17 cellular contexts compared by ENCODE assay signal in the genomic region with DNA sequence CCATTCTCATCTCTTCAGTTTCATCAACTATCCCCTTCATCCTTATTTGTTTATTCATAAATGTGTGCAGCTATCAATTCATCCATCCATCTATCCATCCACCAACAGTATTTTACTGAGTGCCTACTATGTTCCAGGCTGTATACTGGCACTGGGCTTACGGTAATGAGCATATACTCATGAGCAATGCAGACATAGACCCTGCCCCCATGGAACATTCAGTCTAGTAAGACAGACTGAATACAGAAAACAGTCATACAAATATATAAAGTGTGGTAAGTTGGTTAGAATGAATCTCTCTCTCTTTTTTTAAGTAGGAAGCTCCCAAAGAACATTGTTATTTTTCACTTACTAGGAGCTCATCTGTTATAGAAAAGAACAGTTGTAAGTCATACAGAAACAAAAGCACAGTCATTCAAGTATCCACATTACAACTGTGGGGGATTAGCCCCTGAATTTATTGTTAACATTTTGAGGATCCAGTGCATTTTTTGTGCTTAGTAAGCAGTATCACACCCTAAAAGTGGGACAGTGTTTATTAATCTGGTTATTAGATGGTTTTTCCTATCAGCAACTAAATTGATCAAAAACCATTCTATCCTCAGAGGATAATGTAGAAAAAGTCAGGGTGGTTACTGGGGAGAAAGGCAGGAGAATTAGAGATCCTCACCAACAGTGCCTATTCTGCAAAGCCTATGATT. TPM values are rescaled to one million over a fixed set of nuclear protein-coding genes. Genes with fewer than 3 reads are reported as not detected.
DNase-seq lines count a peak whose midpoint lies in the region; ATAC-seq, FAIRE-seq and TF ChIP-seq lines count a peak whose summit lies in the region.
"Had no signal": no experiment of that assay in that cellular context is flagged by ENCODE, and none has a peak within 500 bp of the region (broad histone marks: within the 10 kb centered on the region; RNA-seq: fewer than 3 reads in every experiment).

No MANE protein-coding gene starts in this region.

- no peak for TF ChIP-seq POLR2A in GM12891 (IDR thresholded peaks at IDR 0.05; ENCODE audit: low read depth, low read length)

- no peak overlapping the region for H3K4me3 ChIP-seq in foreskin fibroblast (ENCODE audit: low read depth in 1 of 2, low read length in 2 of 2)

- H3K36me3 Mint-ChIP-seq in activated T-cell treated with anti-CD3 and anti-CD28 coated beads, Interleukin-2, amount 50 U/mL, for 4 hours (ENCODE audit: insufficient read depth): peaks cover 2% of the 10 kb centered on the region
- H3K36me3 Mint-ChIP-seq in T-helper 17 cell (ENCODE audit: low read depth) (peaks cover 2% of the 10 kb centered on the region), naive B cell (no peaks in the 10 kb centered on the region), type B pancreatic cell (peaks cover 11% of the 10 kb centered on the region)
- no peaks in the 10 kb centered on the region for H3K36me3 Mint-ChIP-seq in activated naive CD8-positive, alpha-beta T cell treated with anti-CD3 and anti-CD28 coated beads, Interleukin-2, amount 50 U/mL, for 24 hours (ENCODE audit: low read depth)

- no peak overlapping the region for H3K4me3 Mint-ChIP-seq in activated T-cell treated with anti-CD3 and anti-CD28 coated beads, Interleukin-2, amount 50 U/mL, for 4 hours
- H3K4me3 Mint-ChIP-seq in T-helper 17 cell (no peak overlapping the region), naive B cell (peak overlapping the region in 5 of 8 donors; percentile 7 to 84 (median 69)), type B pancreatic cell (no peak overlapping the region)
- no peak overlapping the region for H3K4me3 Mint-ChIP-seq in activated naive CD8-positive, alpha-beta T cell treated with anti-CD3 and anti-CD28 coated beads, Interleukin-2, amount 50 U/mL, for 24 hours

- H3K4me1 Mint-ChIP-seq in activated T-cell treated with anti-CD3 and anti-CD28 coated beads, Interleukin-2, amount 50 U/mL, for 4 hours (ENCODE audit: low read depth): peaks cover 26% of the 10 kb centered on the region
- H3K4me1 Mint-ChIP-seq in T-helper 17 cell (peaks cover 10% of the 10 kb centered on the region), naive B cell (peaks cover 40 to 64% (median 55%) of the 10 kb centered on the region in 3 donors), type B pancreatic cell (ENCODE audit: unreplicated experiment) (peaks cover 30% of the 10 kb centered on the region)
- peaks cover 19% of the 10 kb centered on the region for H3K4me1 Mint-ChIP-seq in activated naive CD8-positive, alpha-beta T cell treated with anti-CD3 and anti-CD28 coated beads, Interleukin-2, amount 50 U/mL, for 24 hours

- H3K9me3 Mint-ChIP-seq in activated T-cell treated with anti-CD3 and anti-CD28 coated beads, Interleukin-2, amount 50 U/mL, for 4 hours: no peaks in the 10 kb centered on the region
- no peaks in the 10 kb centered on the region for H3K9me3 Mint-ChIP-seq in naive B cell
- no peaks in the 10 kb centered on the region for H3K9me3 Mint-ChIP-seq in activated naive CD8-positive, alpha-beta T cell treated with anti-CD3 and anti-CD28 coated beads, Interleukin-2, amount 50 U/mL, for 24 hours
- no peaks in the 10 kb centered on the region for H3K9me3 Mint-ChIP-seq in type B pancreatic cell

- FAIRE-seq in GM12891 (lab: Jason Lieb, UNC): peak; percentile 40
- FAIRE-seq: GM19239, H1 had no signal

- peak; percentile 72 to 80 for ATAC-seq in activated T-cell treated with anti-CD3 and anti-CD28 coated beads, Interleukin-2, amount 50 U/mL, for 4 hours
- no peak for ATAC-seq in T-helper 17 cell
- ATAC-seq in naive B cell (ENCODE audit: low read depth in 2 of 2): no peak
- ATAC-seq in activated naive CD8-positive, alpha-beta T cell treated with anti-CD3 and anti-CD28 coated beads, Interleukin-2, amount 50 U/mL, for 24 hours: no peak

- TF ChIP-seq CTCF in foreskin fibroblast (IDR thresholded peaks at IDR 0.05; ENCODE audit: low read depth, low read length) (no peak), type B pancreatic cell (conservative IDR thresholded peaks at IDR 0.05) (no peak)

- no peak for DNase-seq in activated T-cell treated with anti-CD3 and anti-CD28 coated beads, Interleukin-2, amount 50 U/mL, for 4 hours
- DNase-seq in activated T-cell treated with anti-CD3 and anti-CD28 coated beads for 4 hours (no peak), GM12891 (ENCODE audit: insufficient read length, low spot score) (no peak), T-helper 17 cell (no peak), naive B cell (no peak), foreskin fibroblast (no peak), type B pancreatic cell (ENCODE audit: extremely low spot score, unreplicated experiment) (no peak)
- DNase-seq in activated naive CD8-positive, alpha-beta T cell treated with anti-CD3 and anti-CD28 coated beads, Interleukin-2, amount 50 U/mL, for 24 hours: no peak
- DNase-seq: GF-D8, Kasumi-1, MM.1S, NCI-H1092 treated with DMSO at 0.1 percent for 48 hours, NCI-H1694, NCI-H524, SIG-M5 had no signal

- no peaks in the 10 kb centered on the region for H3K9me3 ChIP-seq in T-helper 17 cell (ENCODE audit: control insufficient read depth, low read length, poor library complexity, severe bottlenecking)

- no peaks in the 10 kb centered on the region for H3K27me3 Mint-ChIP-seq in activated T-cell treated with anti-CD3 and anti-CD28 coated beads, Interleukin-2, amount 50 U/mL, for 4 hours (ENCODE audit: low read depth)
- H3K27me3 Mint-ChIP-seq in T-helper 17 cell (no peaks in the 10 kb centered on the region), naive B cell (no peaks in the 10 kb centered on the region), type B pancreatic cell (no peaks in the 10 kb centered on the region)
- no peaks in the 10 kb centered on the region for H3K27me3 Mint-ChIP-seq in activated naive CD8-positive, alpha-beta T cell treated with anti-CD3 and anti-CD28 coated beads, Interleukin-2, amount 50 U/mL, for 24 hours

- peak overlapping the region; percentile 17 for H3K27ac Mint-ChIP-seq in T-helper 17 cell
- H3K27ac Mint-ChIP-seq in naive B cell: peak overlapping the region; percentile 45 to 99 (median 90)
- no peak overlapping the region for H3K27ac Mint-ChIP-seq in activated naive CD8-positive, alpha-beta T cell treated with anti-CD3 and anti-CD28 coated beads, Interleukin-2, amount 50 U/mL, for 24 hours
- H3K27ac Mint-ChIP-seq in type B pancreatic cell: no peak overlapping the region

TF ChIP-seq in GM12891, 5 proteins besides CTCF, POLR2A, EP300 and RAD21:
- TF ChIP-seq PAX5 (IDR thresholded peaks at IDR 0.05; ENCODE audit: insufficient read depth, low read length, severe bottlenecking) (no peak), SPI1 (IDR thresholded peaks at IDR 0.05; ENCODE audit: low read depth, low read length) (no peak), POU2F2 (IDR thresholded peaks at IDR 0.05; ENCODE audit: low read depth, low read length) (no peak), TAF1 (IDR thresholded peaks at IDR 0.05; ENCODE audit: low read depth, low read length) (no peak), POLR2AphosphoS5 (IDR thresholded peaks at IDR 0.05; ENCODE audit: low read depth, low read length) (no peak)
TF ChIP-seq in GM12891: peak in this region for 0.

RNA-seq across cellular contexts. Expression of gene SLC16A4, which starts 3.6 kb away (rescaled TPM):
- total RNA-seq in activated T-cell treated with anti-CD3 and anti-CD28 coated beads, Interleukin-2, amount 50 U/mL, for 4 hours: under 1 TPM; 0.11 to 0.40 (median 0.28) TPM
- 0.12 TPM for polyA plus RNA-seq in GM12891 (2012; ENCODE audit: low read depth, missing spikeins)
- total RNA-seq in T-helper 17 cell (under 1 TPM; 0.20 to 0.29 TPM), type B pancreatic cell (ENCODE audit: low replicate concordance) (2.0 and 5.4 TPM in 2 replicates)
- 1 to 10 TPM in 4 of 6 donors, under 1 TPM in 1, not detected in 1; 0.77 to 1.9 (median 1.2) TPM for polyA plus RNA-seq in naive B cell (ENCODE audit: low read depth in 6 of 6)

RNA-seq across cellular contexts. Expression of gene LAMTOR5, which starts 20.3 kb away (rescaled TPM):
- 100 to 1,000 TPM; 166 to 171 (median 170) TPM for total RNA-seq in activated T-cell treated with anti-CD3 and anti-CD28 coated beads, Interleukin-2, amount 50 U/mL, for 4 hours
- 281 TPM for polyA plus RNA-seq in GM12891 (2012; ENCODE audit: low read depth, missing spikeins)
- total RNA-seq in T-helper 17 cell: 10 to 100 TPM; 78.2 to 79.1 TPM
- polyA plus RNA-seq in naive B cell (ENCODE audit: low read depth in 6 of 6): 100 to 1,000 TPM; 472 to 651 (median 493) TPM
- total RNA-seq in type B pancreatic cell (ENCODE audit: low replicate concordance): 131 and 142 TPM in 2 replicates

RNA-seq across cellular contexts. Expression of gene RBM15, which starts 48.0 kb away (rescaled TPM):
- total RNA-seq in activated T-cell treated with anti-CD3 and anti-CD28 coated beads, Interleukin-2, amount 50 U/mL, for 4 hours: 10 to 100 TPM; 44.5 to 49.2 (median 47.4) TPM
- 13.4 TPM for polyA plus RNA-seq in GM12891 (2012; ENCODE audit: low read depth, missing spikeins)
- total RNA-seq in T-helper 17 cell (10 to 100 TPM; 40.5 to 45.2 TPM), type B pancreatic cell (ENCODE audit: low replicate concordance) (23.2 and 41.4 TPM in 2 replicates)
- 10 to 100 TPM; 13.2 to 23.1 (median 17.4) TPM for polyA plus RNA-seq in naive B cell (ENCODE audit: low read depth in 6 of 6)

Comparison
In these comparisons a context has a peak if more than half of its experiments do, and no peak if none do; other contexts are left out.
1. ATAC-seq: peak in activated T-cell treated with anti-CD3 and anti-CD28 coated beads, Interleukin-2, amount 50 U/mL, for 4 hours (2 of 2); none in T-helper 17 cell (single experiment), naive B cell (0 of 2) and activated naive CD8-positive, alpha-beta T cell treated with anti-CD3 and anti-CD28 coated beads, Interleukin-2, amount 50 U/mL, for 24 hours (single experiment).
2. H3K4me3 Mint-ChIP-seq: peak in naive B cell (5 of 8); none in activated T-cell treated with anti-CD3 and anti-CD28 coated beads, Interleukin-2, amount 50 U/mL, for 4 hours (single experiment), T-helper 17 cell (single experiment), activated naive CD8-positive, alpha-beta T cell treated with anti-CD3 and anti-CD28 coated beads, Interleukin-2, amount 50 U/mL, for 24 hours (single experiment) and type B pancreatic cell (single experiment).
3. H3K27ac Mint-ChIP-seq: peak in T-helper 17 cell (single experiment) and naive B cell (6 of 6); none in activated naive CD8-positive, alpha-beta T cell treated with anti-CD3 and anti-CD28 coated beads, Interleukin-2, amount 50 U/mL, for 24 hours (single experiment) and type B pancreatic cell (single experiment).